Comparison of ENCODE assay signal across 8 cellular contexts in the genomic region with DNA sequence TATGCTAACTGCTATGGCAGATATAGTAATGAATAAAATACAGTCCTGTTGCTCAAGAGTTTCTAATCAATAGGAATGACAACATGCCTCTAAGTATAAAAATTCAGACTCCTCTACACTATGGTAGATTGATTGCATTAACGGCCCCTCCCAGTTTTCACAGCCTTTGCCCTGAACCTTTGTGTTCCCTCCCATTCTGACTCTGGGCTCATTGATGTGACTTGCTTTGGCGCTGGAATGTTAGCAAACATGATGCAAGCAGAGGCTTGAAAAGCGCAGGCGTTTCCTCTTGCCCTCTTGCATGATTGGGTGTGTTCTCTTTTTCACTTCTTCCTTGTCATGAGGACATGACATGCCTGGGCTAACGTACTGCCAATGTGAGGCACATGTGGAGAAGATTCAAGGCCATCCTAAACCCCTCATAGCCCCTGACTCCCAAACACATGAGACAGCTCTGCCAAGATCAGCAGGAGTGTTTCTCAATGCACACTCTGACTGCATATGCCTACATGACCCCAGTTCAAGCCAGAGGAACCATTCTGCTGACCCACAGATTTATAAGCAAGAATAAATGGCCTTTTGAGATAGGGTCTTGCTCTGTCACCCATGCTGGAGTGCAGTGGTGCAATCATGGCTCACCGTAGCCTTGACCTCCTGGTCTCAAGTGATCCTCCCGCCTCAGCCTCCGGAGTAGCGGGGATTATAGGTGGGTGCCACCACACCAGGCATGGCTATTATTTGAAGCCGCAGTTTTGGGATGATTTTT. TPM values are rescaled to one million over a fixed set of nuclear protein-coding genes. Genes with fewer than 3 reads are reported as not detected.
DNase-seq lines count a peak whose midpoint lies in the region; ATAC-seq and TF ChIP-seq lines count a peak whose summit lies in the region.

No MANE protein-coding gene starts in this region.

- no peaks in the 10 kb centered on the region for H3K36me3 ChIP-seq in left lung
- no peaks in the 10 kb centered on the region for H3K36me3 ChIP-seq in thyroid gland

- H3K27me3 Mint-ChIP-seq in activated T-helper 2 cell treated with anti-CD3 and anti-CD28 coated beads, Interferon-gamma antibody, Interleukin-2, Interleukin-4, amounts not matched to agents 10 μg/mL and 5 μg/mL and 100 μg/mL, durations not matched to agents 14 hours and 24 hours and 36 hours (ENCODE audit: low read depth), result no peaks in the 10 kb centered on the region
- no peaks in the 10 kb centered on the region for H3K27me3 Mint-ChIP-seq in activated naive CD8-positive, alpha-beta T cell treated with anti-CD3 and anti-CD28 coated beads, Interleukin-2, amount 50 U/mL, for 24 hours

- H3K27me3 ChIP-seq in left lung, result no peaks in the 10 kb centered on the region
- H3K27me3 ChIP-seq in thyroid gland, result no peaks in the 10 kb centered on the region

- no peaks in the 10 kb centered on the region for H3K36me3 Mint-ChIP-seq in activated T-helper 2 cell treated with anti-CD3 and anti-CD28 coated beads, Interferon-gamma antibody, Interleukin-2, Interleukin-4, amounts not matched to agents 10 μg/mL and 5 μg/mL and 100 μg/mL, durations not matched to agents 14 hours and 24 hours and 36 hours (ENCODE audit: low read depth)
- no peaks in the 10 kb centered on the region for H3K36me3 Mint-ChIP-seq in activated naive CD8-positive, alpha-beta T cell treated with anti-CD3 and anti-CD28 coated beads, Interleukin-2, amount 50 U/mL, for 24 hours (ENCODE audit: low read depth)

- no peak overlapping the region for H3K4me3 Mint-ChIP-seq in activated T-helper 2 cell treated with anti-CD3 and anti-CD28 coated beads, Interferon-gamma antibody, Interleukin-2, Interleukin-4, amounts not matched to agents 10 μg/mL and 5 μg/mL and 100 μg/mL, durations not matched to agents 14 hours and 24 hours and 36 hours (ENCODE audit: low read depth)
- no peak overlapping the region for H3K4me3 Mint-ChIP-seq in activated naive CD8-positive, alpha-beta T cell treated with anti-CD3 and anti-CD28 coated beads, Interleukin-2, amount 50 U/mL, for 24 hours

- H3K27ac ChIP-seq in left lung, result peak overlapping the region; percentile 66 to 77
- no peak overlapping the region for H3K27ac ChIP-seq in thyroid gland

- H3K4me3 ChIP-seq in left lung (no peak overlapping the region), thyroid gland (replicated peaks in 1 of 3) (no peak overlapping the region)

- ATAC-seq in left lung, result peak; percentile 91
- no peak for ATAC-seq in HG02623 (IDR thresholded peaks at IDR 0.05; ENCODE audit: unreplicated experiment)
- ATAC-seq in activated naive CD8-positive, alpha-beta T cell treated with anti-CD3 and anti-CD28 coated beads, Interleukin-2, amount 50 U/mL, for 24 hours, result no peak

- 80 to 95% methylated on average over 10 of the region's 10 CpGs for WGBS in thyroid gland, 2 donors

- TF ChIP-seq POLR2A in thyroid gland (IDR thresholded peaks at IDR 0.05), result no peak

- H3K9me3 ChIP-seq in left lung, result no peaks in the 10 kb centered on the region
- H3K9me3 ChIP-seq in thyroid gland, result no peaks in the 10 kb centered on the region

- no peaks in the 10 kb centered on the region for H3K9me3 Mint-ChIP-seq in activated T-helper 2 cell treated with anti-CD3 and anti-CD28 coated beads, Interferon-gamma antibody, Interleukin-2, Interleukin-4, amounts not matched to agents 10 μg/mL and 5 μg/mL and 100 μg/mL, durations not matched to agents 14 hours and 24 hours and 36 hours
- H3K9me3 Mint-ChIP-seq in activated naive CD8-positive, alpha-beta T cell treated with anti-CD3 and anti-CD28 coated beads, Interleukin-2, amount 50 U/mL, for 24 hours, result no peaks in the 10 kb centered on the region

- H3K4me1 ChIP-seq in left lung, result peaks cover 11 to 46% of the 10 kb centered on the region in 2 donors
- H3K4me1 ChIP-seq in thyroid gland, result no peaks in the 10 kb centered on the region

- intact Hi-C loops in left lung (cut with DNase I) (no loop called here), thyroid gland (cut with DNase I) (loop anchor here (10.0 kb wide), 2 partner anchors 172 to 422 kb away; a partner anchor contains a TSS)
- intact Hi-C loops in activated T-helper 2 cell treated with anti-CD3 and anti-CD28 coated beads, Interferon-gamma antibody, Interleukin-2, Interleukin-4, amounts not matched to agents 10 μg/mL and 5 μg/mL and 100 μg/mL, durations not matched to agents 14 hours and 24 hours and 36 hours (cut with micrococcal nuclease), result loop anchor here (2.0 to 5.0 kb wide), 2 partner anchors 48 to 126 kb away; no protein-coding TSS in a partner anchor

- H3K27ac Mint-ChIP-seq in activated T-helper 2 cell treated with anti-CD3 and anti-CD28 coated beads, Interferon-gamma antibody, Interleukin-2, Interleukin-4, amounts not matched to agents 10 μg/mL and 5 μg/mL and 100 μg/mL, durations not matched to agents 14 hours and 24 hours and 36 hours, result no peak overlapping the region
- H3K27ac Mint-ChIP-seq in activated naive CD8-positive, alpha-beta T cell treated with anti-CD3 and anti-CD28 coated beads, Interleukin-2, amount 50 U/mL, for 24 hours, result no peak overlapping the region

- TF ChIP-seq CTCF in left lung (IDR thresholded peaks at IDR 0.05) (no peak), thyroid gland (IDR thresholded peaks at IDR 0.05) (no peak)

- DNase-seq in NCI-H748 (lab: John Stamatoyannopoulos, UW; ENCODE audit: unreplicated experiment), result peak; percentile 35
- no peak for DNase-seq in NCI-H748 treated with DMSO at 0.1 percent for 48 hours (lab: John Stamatoyannopoulos, UW)
- peak; percentile 38 for DNase-seq in amniotic epithelial cell (ENCODE audit: low read depth)
- peak in 1 of 2 donors; percentile 82 for DNase-seq in left lung
- DNase-seq in thyroid gland, result peak; percentile 18 to 31
- no peak for DNase-seq in activated T-helper 2 cell treated with anti-CD3 and anti-CD28 coated beads, Interferon-gamma antibody, Interleukin-2, Interleukin-4, amounts not matched to agents 10 μg/mL and 5 μg/mL and 100 μg/mL, durations not matched to agents 14 hours and 24 hours and 36 hours (ENCODE audit: low spot score)
- no peak for DNase-seq in activated naive CD8-positive, alpha-beta T cell treated with anti-CD3 and anti-CD28 coated beads, Interleukin-2, amount 50 U/mL, for 24 hours

- H3K4me1 Mint-ChIP-seq in activated T-helper 2 cell treated with anti-CD3 and anti-CD28 coated beads, Interferon-gamma antibody, Interleukin-2, Interleukin-4, amounts not matched to agents 10 μg/mL and 5 μg/mL and 100 μg/mL, durations not matched to agents 14 hours and 24 hours and 36 hours (ENCODE audit: low read depth), result peaks cover 38% of the 10 kb centered on the region
- H3K4me1 Mint-ChIP-seq in activated naive CD8-positive, alpha-beta T cell treated with anti-CD3 and anti-CD28 coated beads, Interleukin-2, amount 50 U/mL, for 24 hours, result peaks cover 34% of the 10 kb centered on the region

RNA-seq across cellular contexts. Expression of a gene that starts 49.7 kb away (rescaled TPM):
- total RNA-seq in left lung, result 1 to 10 TPM; 1.3 to 2.4 TPM
- total RNA-seq in thyroid gland, result 1 to 10 TPM in 1 of 4 donors, under 1 TPM in 3; 0.20 to 1.3 (median 0.51) TPM
- 53.6 and 59.3 TPM in 2 replicates for total RNA-seq in activated T-helper 2 cell treated with anti-CD3 and anti-CD28 coated beads, Interferon-gamma antibody, Interleukin-2, Interleukin-4, amounts not matched to agents 10 μg/mL and 5 μg/mL and 100 μg/mL, durations not matched to agents 14 hours and 24 hours and 36 hours

Comparison
In these comparisons a context has a peak if more than half of its experiments do, and no peak if none do; other contexts are left out.
1. DNase-seq: peak in NCI-H748 (single experiment), amniotic epithelial cell (single experiment) and thyroid gland (2 of 2); none in NCI-H748 treated with DMSO at 0.1 percent for 48 hours (single experiment), activated T-helper 2 cell treated with anti-CD3 and anti-CD28 coated beads, Interferon-gamma antibody, Interleukin-2, Interleukin-4, amounts not matched to agents 10 μg/mL and 5 μg/mL and 100 μg/mL, durations not matched to agents 14 hours and 24 hours and 36 hours (single experiment) and activated naive CD8-positive, alpha-beta T cell treated with anti-CD3 and anti-CD28 coated beads, Interleukin-2, amount 50 U/mL, for 24 hours (single experiment).
2. H3K27ac ChIP-seq: peak in left lung (2 of 2); none in thyroid gland (0 of 3).
3. RNA of a gene that starts 49.7 kb away (total RNA-seq): 53.6 to 59.3 TPM in activated T-helper 2 cell treated with anti-CD3 and anti-CD28 coated beads, Interferon-gamma antibody, Interleukin-2, Interleukin-4, amounts not matched to agents 10 μg/mL and 5 μg/mL and 100 μg/mL, durations not matched to agents 14 hours and 24 hours and 36 hours; 1.3 to 2.4 TPM in left lung and 0.20 to 1.3 TPM in thyroid gland; every median in the first group is over 10 times any median in the second.
4. intact Hi-C loops: an anchor here in thyroid gland (10.0 kb wide) and activated T-helper 2 cell treated with anti-CD3 and anti-CD28 coated beads, Interferon-gamma antibody, Interleukin-2, Interleukin-4, amounts not matched to agents 10 μg/mL and 5 μg/mL and 100 μg/mL, durations not matched to agents 14 hours and 24 hours and 36 hours (2.0 to 5.0 kb wide); none called in left lung.